In the genomic region with DNA sequence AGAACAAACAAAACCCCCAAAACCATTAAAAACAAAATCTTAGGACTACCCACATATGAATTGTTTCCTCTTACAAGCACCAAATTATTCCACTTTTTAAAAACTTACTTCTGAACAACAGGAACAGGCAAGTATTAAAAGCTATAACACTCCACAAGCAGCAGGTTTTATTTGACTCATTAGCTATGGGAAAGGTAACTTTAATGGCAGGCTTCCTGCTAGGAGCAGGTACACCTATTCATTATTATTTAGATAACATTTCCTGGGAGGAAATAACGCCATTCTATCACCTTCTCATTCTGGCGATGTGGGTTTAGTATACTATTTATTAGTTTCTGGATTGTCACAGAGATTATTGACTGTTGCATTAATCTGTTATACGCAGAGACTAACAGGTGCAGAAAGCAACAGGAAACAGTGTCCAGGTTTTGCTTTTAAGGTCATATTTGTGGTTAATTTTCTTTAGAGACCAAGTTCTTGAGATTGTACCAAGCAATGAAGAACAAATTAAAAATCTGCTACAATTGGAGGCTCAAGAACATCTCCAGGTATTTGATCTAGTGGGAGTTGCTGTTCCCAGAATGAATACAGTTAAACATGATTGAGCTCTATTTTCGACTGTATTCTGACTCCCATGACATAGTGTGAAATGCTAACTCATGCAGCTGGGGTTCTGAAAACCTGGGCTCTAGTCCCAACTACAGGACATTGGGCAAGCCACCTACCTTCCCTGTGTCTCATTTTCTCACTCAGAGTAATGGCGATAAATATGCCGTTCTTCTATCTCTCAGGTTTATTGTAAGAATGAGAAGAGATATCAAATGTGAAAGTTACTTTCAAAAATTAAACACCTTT, we compare ENCODE assay signal across 35 cellular contexts. TPM values are rescaled to one million over a fixed set of nuclear protein-coding genes. Genes with fewer than 3 reads are reported as not detected.
"Had no signal": no experiment of that assay in that cellular context is flagged by ENCODE, and none has a peak within 500 bp of the region (broad histone marks: within the 10 kb centered on the region; RNA-seq: fewer than 3 reads in every experiment).

No MANE protein-coding gene starts in this region.

- H3K27ac ChIP-seq: breast epithelium, neutrophil, prostate gland, sigmoid colon, stomach, thyroid gland, upper lobe of left lung, vagina, WERI-Rb-1 had no signal

- ATAC-seq: activated CD4-positive, CD25-positive, alpha-beta regulatory T cell treated with anti-CD3 and anti-CD28 coated beads, Interleukin-2, amount 50 U/mL, for 24 hours; esophagus mucosa; left colon; stimulated activated naive B cell treated with anti-CD40 and anti-IgM and Interleukin-4, amounts not matched to agents 10 μg/mL and 1 μg/mL and 100 μg/mL, for 72 hours had no signal

- H3K4me3 ChIP-seq: breast epithelium, prostate gland, sigmoid colon, stomach, thyroid gland, upper lobe of left lung, vagina had no signal

- DNase-seq: activated CD4-positive, alpha-beta T cell treated with anti-CD3 and anti-CD28 coated beads for 48 hours; activated CD4-positive, alpha-beta T cell treated with anti-CD3 and anti-CD28 coated beads, Interleukin-2, amount 50 U/mL, for 48 hours; activated CD8-positive, alpha-beta memory T cell treated with anti-CD3 and anti-CD28 coated beads for 24 hours; activated gamma-delta T cell; activated naive CD4-positive, alpha-beta T cell treated with anti-CD3 and anti-CD28 coated beads, Interleukin-2, amount 50 U/mL, for 16 hours; activated T-cell treated with anti-CD3 and anti-CD28 coated beads, Interleukin-2, amount 50 U/mL, for 1 hour; amygdala; central memory CD4-positive, alpha-beta T cell; endodermal cell; foreskin fibroblast; head of caudate nucleus; hypothalamus; immature natural killer cell; kidney; left colon; mammary epithelial cell; naive B cell; nephron progenitor cell; retina; sigmoid colon; stimulated activated CD4-positive, alpha-beta T cell treated with anti-CD3 and anti-CD28 coated beads, Interleukin-15, amount 100 ng/mL, for 24 hours; stimulated activated CD4-positive, alpha-beta T cell treated with anti-CD3 and anti-CD28 coated beads, Interleukin-2, amount 100 ng/mL, for 24 hours; stimulated activated naive B cell treated with anti-CD40 and anti-IgM and Interleukin-4, amounts not matched to agents 10 μg/mL and 1 μg/mL and 100 μg/mL, for 72 hours; stomach; thyroid gland; upper lobe of left lung; WERI-Rb-1 had no signal

- H3K27me3 ChIP-seq: breast epithelium, thyroid gland, upper lobe of left lung, vagina had no signal

- H3K9me3 ChIP-seq: breast epithelium, neutrophil, prostate gland, sigmoid colon, stomach, thyroid gland, upper lobe of left lung, vagina had no signal

- H3K4me1 ChIP-seq: breast epithelium, prostate gland had no signal

- H3K36me3 ChIP-seq: breast epithelium, neutrophil, prostate gland, sigmoid colon, stomach, thyroid gland, upper lobe of left lung, vagina, WERI-Rb-1 had no signal

RNA-seq across cellular contexts. Expression of a gene that starts 2.0 kb away (rescaled TPM):
- total RNA-seq: breast epithelium, esophagus mucosa, kidney, liver, osteocyte, prostate gland, sigmoid colon, thyroid gland, vagina had no signal
- polyA plus RNA-seq: immature natural killer cell, liver had no signal

RNA-seq across cellular contexts. Expression of a gene that starts 24.3 kb away (rescaled TPM):
- total RNA-seq: endodermal cell, left colon, sigmoid colon, stomach, thyroid gland had no signal
- polyA plus RNA-seq: immature natural killer cell had no signal
